Comparison of ENCODE assay signal across 8 cellular contexts in genomic region chr17:44218344-44219125, GRCh38. TPM values are rescaled to one million over a fixed set of nuclear protein-coding genes. Genes with fewer than 3 reads are reported as not detected.
DNase-seq lines count a peak whose midpoint lies in the region; ATAC-seq and TF ChIP-seq lines count a peak whose summit lies in the region.

No MANE protein-coding gene starts in this region.

- H3K9me3 Mint-ChIP-seq in activated T-helper 1 cell treated with anti-CD3 and anti-CD28 coated beads, Interleukin-12 subunit alpha, Interleukin-12 subunit beta, Interleukin-2, Interleukin-4 antibody, amounts not matched to agents 30 ng/mL and 10 ng/mL and 1 ng/mL, durations not matched to agents 14 hours and 24 hours and 36 hours: no peaks in the 10 kb centered on the region
- peaks cover 0 to 8% (median 0%) of the 10 kb centered on the region in 11 donors for H3K9me3 Mint-ChIP-seq in naive thymus-derived CD4-positive, alpha-beta T cell

- H3K27me3 Mint-ChIP-seq in activated T-helper 1 cell treated with anti-CD3 and anti-CD28 coated beads, Interleukin-12 subunit alpha, Interleukin-12 subunit beta, Interleukin-2, Interleukin-4 antibody, amounts not matched to agents 30 ng/mL and 10 ng/mL and 1 ng/mL, durations not matched to agents 14 hours and 24 hours and 36 hours (ENCODE audit: insufficient read depth): no peaks in the 10 kb centered on the region
- H3K27me3 Mint-ChIP-seq in naive thymus-derived CD4-positive, alpha-beta T cell: no peaks in the 10 kb centered on the region

- peak overlapping the region; percentile 98 for H3K4me2 ChIP-seq in fibroblast of lung (ENCODE audit: extremely low read depth, insufficient read depth, low read length)

- no peaks in the 10 kb centered on the region for H4K20me1 ChIP-seq in fibroblast of lung (ENCODE audit: control insufficient read depth, extremely low read depth, insufficient read depth, low read length)

- peak overlapping the region; percentile 98 for H3K4me3 Mint-ChIP-seq in activated T-helper 1 cell treated with anti-CD3 and anti-CD28 coated beads, Interleukin-12 subunit alpha, Interleukin-12 subunit beta, Interleukin-2, Interleukin-4 antibody, amounts not matched to agents 30 ng/mL and 10 ng/mL and 1 ng/mL, durations not matched to agents 14 hours and 24 hours and 36 hours
- peak overlapping the region; percentile 76 to 94 (median 86) for H3K4me3 Mint-ChIP-seq in naive thymus-derived CD4-positive, alpha-beta T cell

- H3K36me3 ChIP-seq in KOPT-K1 (ENCODE audit: insufficient read depth, low read length): peaks cover 34% of the 10 kb centered on the region
- peaks cover 8% of the 10 kb centered on the region for H3K36me3 ChIP-seq in Panc1 (ENCODE audit: control insufficient read depth, insufficient read depth, low read length)
- H3K36me3 ChIP-seq in fibroblast of lung (ENCODE audit: control insufficient read depth, insufficient read depth, low read length): peaks cover 24% of the 10 kb centered on the region
- peaks cover 5 to 38% (median 23%) of the 10 kb centered on the region in 3 experiments for H3K36me3 ChIP-seq in naive thymus-derived CD4-positive, alpha-beta T cell (ENCODE audit: control insufficient read depth in 2 of 3, insufficient read depth in 3 of 3, low read length in 3 of 3)

- H3K4me3 ChIP-seq in Panc1 (ENCODE audit: low read depth in 2 of 2, low read length in 2 of 2) (peak overlapping the region; percentile 58 to 69), fibroblast of lung (replicated peaks in 1 of 4; ENCODE audit: control extremely low read depth in 1 of 4, insufficient read depth in 1 of 4, low read depth in 3 of 4, low read length in 4 of 4) (peak overlapping the region; percentile 37 to 92 (median 70))
- H3K4me3 ChIP-seq in naive thymus-derived CD4-positive, alpha-beta T cell (ENCODE audit: low read length): peak overlapping the region; percentile 68

- BruUV-seq in Panc1 (replicated peaks; lab: Mats Ljungman, UMichigan): no TSS peak

- CTCF ChIA-PET in Panc1 (lab: Charles Lee): interaction anchor here (0.6 to 0.9 kb wide), 2 partner anchors 20 to 91 kb away, joined by 5 read pairs; no protein-coding TSS in a partner anchor
- CTCF ChIA-PET in naive thymus-derived CD4-positive, alpha-beta T cell (lab: Charles Lee): interaction anchor here (0.6 to 4.4 kb wide), 5 partner anchors 8 to 315 kb away, joined by 3 to 33 read pairs (median 3); no protein-coding TSS in a partner anchor

- H3K79me2 ChIP-seq in fibroblast of lung (ENCODE audit: control insufficient read depth, insufficient read depth, low read length): peaks cover 33% of the 10 kb centered on the region

- in situ Hi-C loops in Caki2 (cut with HindIII; ENCODE audit: low pct_unique_long_range_greater_than_20kb, low sequenced_read_pairs) (no loop called here), Panc1 (cut with HindIII; ENCODE audit: low pct_unique_long_range_greater_than_20kb, low sequenced_read_pairs) (no loop called here)

- DNase-seq in Caki2 (ENCODE audit: low read depth): peak; percentile 95
- DNase-seq in Panc1 (ENCODE audit: low read depth, low spot score): no peak
- DNase-seq in activated T-helper 1 cell treated with anti-CD3 and anti-CD28 coated beads, Interleukin-12 subunit alpha, Interleukin-12 subunit beta, Interleukin-2, Interleukin-4 antibody, amounts not matched to agents 30 ng/mL and 10 ng/mL and 1 ng/mL, durations not matched to agents 14 hours and 24 hours and 36 hours (ENCODE audit: low spot score): peak; percentile 86
- DNase-seq in fibroblast of lung (ENCODE audit: low read depth in 2 of 2): peak; percentile 86 to 87
- DNase-seq in naive thymus-derived CD4-positive, alpha-beta T cell: peak; percentile 82 to 93 (median 92)
- DNase-seq in stimulated activated naive CD4-positive, alpha-beta T cell (lab: John Stamatoyannopoulos, UW): peak; percentile 79 to 92 (median 86)

- intact Hi-C loops in Panc1 (cut with micrococcal nuclease; ENCODE audit: unreplicated experiment): no loop called here
- intact Hi-C loops in activated T-helper 1 cell treated with anti-CD3 and anti-CD28 coated beads, Interleukin-12 subunit alpha, Interleukin-12 subunit beta, Interleukin-2, Interleukin-4 antibody, amounts not matched to agents 30 ng/mL and 10 ng/mL and 1 ng/mL, durations not matched to agents 14 hours and 24 hours and 36 hours (cut with micrococcal nuclease): loop anchor here (1.0 kb wide), 4 partner anchors 8 to 77 kb away; partner anchors contain the start of genes HROB and TMUB2
- intact Hi-C loops in naive thymus-derived CD4-positive, alpha-beta T cell (cut with micrococcal nuclease): loop anchor here (1.0 to 10.0 kb wide), 8 partner anchors 8 to 1096 kb away; partner anchors contain the start of genes TMUB2 (in 2 of the 2), GPATCH8 (in 1 of the 2) and MAP3K14 (in 1 of the 2)

- H3K4me1 ChIP-seq in Panc1 (ENCODE audit: control insufficient read depth, insufficient read depth, low read length) (peaks cover 22% of the 10 kb centered on the region), fibroblast of lung (ENCODE audit: control insufficient read depth, extremely low read depth, insufficient read depth, low read length) (peaks cover 18% of the 10 kb centered on the region)
- peaks cover 38 to 42% of the 10 kb centered on the region in 2 donors for H3K4me1 ChIP-seq in naive thymus-derived CD4-positive, alpha-beta T cell (ENCODE audit: control insufficient read depth in 2 of 2, insufficient read depth in 2 of 2, low read length in 2 of 2)

- H3K36me3 Mint-ChIP-seq in activated T-helper 1 cell treated with anti-CD3 and anti-CD28 coated beads, Interleukin-12 subunit alpha, Interleukin-12 subunit beta, Interleukin-2, Interleukin-4 antibody, amounts not matched to agents 30 ng/mL and 10 ng/mL and 1 ng/mL, durations not matched to agents 14 hours and 24 hours and 36 hours (ENCODE audit: low read depth): peaks cover 35% of the 10 kb centered on the region
- H3K36me3 Mint-ChIP-seq in naive thymus-derived CD4-positive, alpha-beta T cell: peaks cover 6 to 38% (median 22%) of the 10 kb centered on the region in 5 donors

- no peak; the same call in none of the 2 replicates for TF ChIP-seq CTCF in Panc1 (IDR thresholded peaks at IDR 0.05)
- peak; percentile 32 to 38 for TF ChIP-seq CTCF in fibroblast of lung (conservative IDR thresholded peaks at IDR 0.05 in 1 of 2, IDR thresholded peaks at IDR 0.05 in 1 of 2; ENCODE audit: low read depth in 1 of 2, low read length in 2 of 2)

- H2AFZ ChIP-seq in fibroblast of lung (ENCODE audit: low read length): no peak overlapping the region

- H3K9me3 ChIP-seq in KOPT-K1 (ENCODE audit: insufficient read depth, low read length, poor library complexity, severe bottlenecking) (no peaks in the 10 kb centered on the region), Panc1 (ENCODE audit: control insufficient read depth, insufficient read depth, low read depth, low read length) (no peaks in the 10 kb centered on the region), fibroblast of lung (ENCODE audit: control insufficient read depth, insufficient read depth, low read depth, low read length) (no peaks in the 10 kb centered on the region)
- no peaks in the 10 kb centered on the region for H3K9me3 ChIP-seq in naive thymus-derived CD4-positive, alpha-beta T cell (ENCODE audit: control insufficient read depth in 2 of 3, low read length in 3 of 3)

- H3K4me1 Mint-ChIP-seq in activated T-helper 1 cell treated with anti-CD3 and anti-CD28 coated beads, Interleukin-12 subunit alpha, Interleukin-12 subunit beta, Interleukin-2, Interleukin-4 antibody, amounts not matched to agents 30 ng/mL and 10 ng/mL and 1 ng/mL, durations not matched to agents 14 hours and 24 hours and 36 hours (ENCODE audit: low read depth): peaks cover 45% of the 10 kb centered on the region
- H3K4me1 Mint-ChIP-seq in naive thymus-derived CD4-positive, alpha-beta T cell: peaks cover 48 to 53% (median 52%) of the 10 kb centered on the region in 7 donors

- peak overlapping the region; percentile 88 for H3K9ac ChIP-seq in fibroblast of lung (ENCODE audit: insufficient read depth, low read length)

- H3K27ac ChIP-seq in KOPT-K1 (ENCODE audit: low read depth, low read length, poor library complexity, severe bottlenecking) (peak overlapping the region; percentile 97), Panc1 (ENCODE audit: low read length) (peak overlapping the region; percentile 76), fibroblast of lung (ENCODE audit: insufficient read depth, low read length) (peak overlapping the region; percentile 67)
- peak overlapping the region; percentile 90 for H3K27ac ChIP-seq in naive thymus-derived CD4-positive, alpha-beta T cell (ENCODE audit: low read depth, low read length)

- H3K27me3 ChIP-seq in Panc1 (ENCODE audit: control insufficient read depth, insufficient read depth, low read length) (no peaks in the 10 kb centered on the region), fibroblast of lung (ENCODE audit: control insufficient read depth, insufficient read depth, low read length) (no peaks in the 10 kb centered on the region)
- no peaks in the 10 kb centered on the region for H3K27me3 ChIP-seq in naive thymus-derived CD4-positive, alpha-beta T cell (ENCODE audit: control insufficient read depth in 2 of 2, insufficient read depth in 2 of 2, low read length in 2 of 2)

- H3K27ac Mint-ChIP-seq in activated T-helper 1 cell treated with anti-CD3 and anti-CD28 coated beads, Interleukin-12 subunit alpha, Interleukin-12 subunit beta, Interleukin-2, Interleukin-4 antibody, amounts not matched to agents 30 ng/mL and 10 ng/mL and 1 ng/mL, durations not matched to agents 14 hours and 24 hours and 36 hours: peak overlapping the region; percentile 96
- H3K27ac Mint-ChIP-seq in naive thymus-derived CD4-positive, alpha-beta T cell: peak overlapping the region; percentile 84 to 99 (median 97)

- POLR2A ChIA-PET in Panc1 (lab: Charles Lee): interaction anchor here (0.6 kb wide), 1 partner anchor 108 kb away, joined by 6 read pairs; no protein-coding TSS in a partner anchor
- POLR2A ChIA-PET in naive thymus-derived CD4-positive, alpha-beta T cell (lab: Charles Lee): interaction anchor here (0.6 to 14.1 kb wide), 9 partner anchors 9 to 955 kb away, joined by 3 to 319 read pairs (median 25); partner anchors contain the start of genes ATXN7L3, SLC25A39 and TMUB2

- ATAC-seq in GM21529 (IDR thresholded peaks at IDR 0.05; ENCODE audit: unreplicated experiment): peak; percentile 23
- peak; percentile 29 for ATAC-seq in Panc1
- ATAC-seq in naive thymus-derived CD4-positive, alpha-beta T cell: peak; percentile 80

RNA-seq across cellular contexts. Expression of gene UBTF, which starts 0.9 kb away (rescaled TPM):
- 64.1 and 68.7 TPM in 2 replicates for total RNA-seq in Caki2 (2014; rRNA removed; shearing (Covaris generic); ENCODE audit: low replicate concordance)
- total RNA-seq in Panc1 (2021; ENCODE audit: unreplicated experiment) (116 TPM), fibroblast of lung (42.1 and 49.8 TPM in 2 replicates)
- 100.0 TPM for polyA plus RNA-seq in Panc1 (2012; ENCODE audit: insufficient read length)
- total RNA-seq in activated T-helper 1 cell treated with anti-CD3 and anti-CD28 coated beads, Interleukin-12 subunit alpha, Interleukin-12 subunit beta, Interleukin-2, Interleukin-4 antibody, amounts not matched to agents 30 ng/mL and 10 ng/mL and 1 ng/mL, durations not matched to agents 14 hours and 24 hours and 36 hours: 201 and 215 TPM in 2 replicates
- 25.1 and 34.3 TPM in 2 replicates for polyA plus RNA-seq in fibroblast of lung
- polyA plus RNA-seq in fibroblast of lung (2012): 47.9 and 55.9 TPM in 2 replicates
- 33.1 and 43.0 TPM in 2 replicates for polyA minus RNA-seq in fibroblast of lung (ENCODE audit: low replicate concordance)
- total RNA-seq in naive thymus-derived CD4-positive, alpha-beta T cell: 100 to 1,000 TPM; 126 to 303 (median 175) TPM
- polyA plus RNA-seq in naive thymus-derived CD4-positive, alpha-beta T cell: 10 to 100 TPM; 49.0 to 84.7 TPM

RNA-seq across cellular contexts. Expression of gene ATXN7L3, which starts 18.9 kb away (rescaled TPM):
- total RNA-seq in Caki2 (2014; rRNA removed; shearing (Covaris generic); ENCODE audit: low replicate concordance): 19.9 and 28.8 TPM in 2 replicates
- total RNA-seq in Panc1 (2021; ENCODE audit: unreplicated experiment): 69.8 TPM
- 57.4 TPM for polyA plus RNA-seq in Panc1 (2012; ENCODE audit: insufficient read length)
- total RNA-seq in activated T-helper 1 cell treated with anti-CD3 and anti-CD28 coated beads, Interleukin-12 subunit alpha, Interleukin-12 subunit beta, Interleukin-2, Interleukin-4 antibody, amounts not matched to agents 30 ng/mL and 10 ng/mL and 1 ng/mL, durations not matched to agents 14 hours and 24 hours and 36 hours: 125 and 126 TPM in 2 replicates
- total RNA-seq in fibroblast of lung: 33.6 and 36.5 TPM in 2 replicates
- 31.8 and 34.8 TPM in 2 replicates for polyA plus RNA-seq in fibroblast of lung
- polyA plus RNA-seq in fibroblast of lung (2012): 32.2 and 32.5 TPM in 2 replicates
- 60.1 and 67.0 TPM in 2 replicates for polyA minus RNA-seq in fibroblast of lung (ENCODE audit: low replicate concordance)
- total RNA-seq in naive thymus-derived CD4-positive, alpha-beta T cell: 100 to 1,000 TPM in 4 of 5 experiments, 10 to 100 TPM in 1; 93.5 to 130 (median 124) TPM
- polyA plus RNA-seq in naive thymus-derived CD4-positive, alpha-beta T cell: 10 to 100 TPM; 10.5 to 18.1 TPM

RNA-seq across cellular contexts. Expression of gene TMUB2, which starts 31.8 kb away (rescaled TPM):
- total RNA-seq in Caki2 (2014; rRNA removed; shearing (Covaris generic); ENCODE audit: low replicate concordance): 37.5 and 66.0 TPM in 2 replicates
- total RNA-seq in Panc1 (2021; ENCODE audit: unreplicated experiment) (30.7 TPM), fibroblast of lung (36.2 and 45.4 TPM in 2 replicates)
- 31.4 TPM for polyA plus RNA-seq in Panc1 (2012; ENCODE audit: insufficient read length)
- 17.3 and 18.7 TPM in 2 replicates for total RNA-seq in activated T-helper 1 cell treated with anti-CD3 and anti-CD28 coated beads, Interleukin-12 subunit alpha, Interleukin-12 subunit beta, Interleukin-2, Interleukin-4 antibody, amounts not matched to agents 30 ng/mL and 10 ng/mL and 1 ng/mL, durations not matched to agents 14 hours and 24 hours and 36 hours
- 33.1 and 37.3 TPM in 2 replicates for polyA plus RNA-seq in fibroblast of lung
- polyA plus RNA-seq in fibroblast of lung (2012): 28.1 and 31.8 TPM in 2 replicates
- 40.5 and 47.1 TPM in 2 replicates for polyA minus RNA-seq in fibroblast of lung (ENCODE audit: low replicate concordance)
- 10 to 100 TPM; 34.9 to 56.0 (median 41.6) TPM for total RNA-seq in naive thymus-derived CD4-positive, alpha-beta T cell
- 10 to 100 TPM; 21.8 to 24.4 TPM for polyA plus RNA-seq in naive thymus-derived CD4-positive, alpha-beta T cell

RNA-seq across cellular contexts. Expression of gene ASB16, which starts 48.0 kb away (rescaled TPM):
- total RNA-seq in Caki2 (2014; rRNA removed; shearing (Covaris generic); ENCODE audit: low replicate concordance): not detected in 2 replicates
- not detected for total RNA-seq in Panc1 (2021; ENCODE audit: unreplicated experiment)
- polyA plus RNA-seq in Panc1 (2012; ENCODE audit: insufficient read length): 1.5 TPM
- 0.31 and 0.42 TPM in 2 replicates for total RNA-seq in activated T-helper 1 cell treated with anti-CD3 and anti-CD28 coated beads, Interleukin-12 subunit alpha, Interleukin-12 subunit beta, Interleukin-2, Interleukin-4 antibody, amounts not matched to agents 30 ng/mL and 10 ng/mL and 1 ng/mL, durations not matched to agents 14 hours and 24 hours and 36 hours
- under 0.01 and 0.17 TPM in 2 replicates for total RNA-seq in fibroblast of lung
- 0.07 TPM in 1 of 2 replicates, not detected in the other for polyA plus RNA-seq in fibroblast of lung
- 0.48 and 0.63 TPM in 2 replicates for polyA plus RNA-seq in fibroblast of lung (2012)
- 1.1 and 1.5 TPM in 2 replicates for polyA minus RNA-seq in fibroblast of lung (ENCODE audit: low replicate concordance)
- under 1 TPM in 1 of 5 experiments, not detected in 4; 0.34 TPM for total RNA-seq in naive thymus-derived CD4-positive, alpha-beta T cell
- polyA plus RNA-seq in naive thymus-derived CD4-positive, alpha-beta T cell: under 1 TPM in 1 of 2 donors, not detected in 1; 0.08 TPM

RNA-seq across cellular contexts. Expression of gene SLC4A1, which starts 49.4 kb away (rescaled TPM):
- total RNA-seq in Caki2 (2014; rRNA removed; shearing (Covaris generic); ENCODE audit: low replicate concordance): not detected in 2 replicates
- total RNA-seq in Panc1 (2021; ENCODE audit: unreplicated experiment) (not detected), fibroblast of lung (not detected in 2 replicates)
- polyA plus RNA-seq in Panc1 (2012; ENCODE audit: insufficient read length): not detected
- not detected in 2 replicates for total RNA-seq in activated T-helper 1 cell treated with anti-CD3 and anti-CD28 coated beads, Interleukin-12 subunit alpha, Interleukin-12 subunit beta, Interleukin-2, Interleukin-4 antibody, amounts not matched to agents 30 ng/mL and 10 ng/mL and 1 ng/mL, durations not matched to agents 14 hours and 24 hours and 36 hours
- polyA plus RNA-seq in fibroblast of lung: not detected in 2 replicates
- polyA plus RNA-seq in fibroblast of lung (2012): not detected in 2 replicates
- not detected in 2 replicates for polyA minus RNA-seq in fibroblast of lung (ENCODE audit: low replicate concordance)
- under 1 TPM in 1 of 5 experiments, not detected in 4; 0.15 TPM for total RNA-seq in naive thymus-derived CD4-positive, alpha-beta T cell
- not detected for polyA plus RNA-seq in naive thymus-derived CD4-positive, alpha-beta T cell

Comparison
In these comparisons a context has a peak if more than half of its experiments do, and no peak if none do; other contexts are left out.
1. ATAC-seq: peak in every context shown above with its lines; median percentile 80 in naive thymus-derived CD4-positive, alpha-beta T cell; 29 in Panc1; 23 in GM21529.